Comparison of ENCODE assay signal across 16 cellular contexts in the genomic region with DNA sequence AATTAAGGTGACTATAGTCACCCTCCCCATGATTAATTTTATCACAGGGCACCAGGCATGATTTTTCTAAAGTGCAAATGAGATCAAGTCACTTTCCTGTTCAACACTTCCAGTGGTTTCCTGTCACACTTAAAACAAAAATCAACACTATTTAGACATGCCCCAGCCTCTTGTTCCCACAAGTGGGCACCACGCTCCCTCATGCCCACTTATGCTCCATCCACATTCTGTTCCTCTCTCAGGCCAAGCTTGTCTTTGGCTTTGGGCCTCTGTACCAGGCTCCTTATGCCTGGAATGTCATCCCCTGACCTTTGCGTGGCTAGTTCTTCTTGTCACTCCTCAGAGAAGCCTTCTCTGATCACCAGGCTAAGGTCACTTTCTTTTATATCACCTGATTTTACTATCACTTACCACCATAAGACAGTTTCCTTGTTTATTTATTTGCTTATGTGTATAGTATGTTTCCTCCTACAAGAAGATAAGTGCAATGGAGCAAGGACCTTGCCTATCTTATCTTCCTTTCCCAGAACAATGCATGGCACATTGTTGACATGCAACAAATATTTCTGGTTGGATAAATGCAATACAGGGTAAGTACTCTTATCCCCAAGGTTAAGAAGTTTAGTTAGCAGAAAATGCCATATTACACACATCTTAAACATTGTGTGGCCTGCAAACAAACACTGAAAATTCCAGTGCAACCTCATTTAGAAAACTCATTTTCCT. TPM values are rescaled to one million over a fixed set of nuclear protein-coding genes. Genes with fewer than 3 reads are reported as not detected.
"Had no signal": no experiment of that assay in that cellular context is flagged by ENCODE, and none has a peak within 500 bp of the region (broad histone marks: within the 10 kb centered on the region; RNA-seq: fewer than 3 reads in every experiment).

No MANE protein-coding gene starts in this region.

- H3K27me3 ChIP-seq: breast epithelium, stomach had no signal

- H3K27ac ChIP-seq: breast epithelium, stomach had no signal

- H3K4me1 ChIP-seq: breast epithelium, stomach had no signal

- H3K9me3 ChIP-seq: breast epithelium, stomach had no signal

- H3K4me3 Mint-ChIP-seq: activated naive CD8-positive, alpha-beta T cell treated with anti-CD3 and anti-CD28 coated beads, Interleukin-2, amount 10 ng/mL, durations not matched to agents 7 days and 5 days; memory B cell; nephron progenitor cell; T-helper 17 cell had no signal

- H3K36me3 ChIP-seq: breast epithelium, stomach had no signal

- DNase-seq: activated CD4-positive, alpha-beta T cell treated with anti-CD3 and anti-CD28 coated beads, Interleukin-2, amount 50 U/mL, for 48 hours; activated CD4-positive, CD25-positive, alpha-beta regulatory T cell treated with anti-CD3 and anti-CD28 coated beads, Interleukin-2, amount 50 U/mL, for 72 hours; activated gamma-delta T cell; activated naive CD8-positive, alpha-beta T cell treated with anti-CD3 and anti-CD28 coated beads, Interleukin-2, amount 10 ng/mL, durations not matched to agents 7 days and 5 days; activated T-cell treated with anti-CD3 and anti-CD28 coated beads, Interleukin-2, amount 50 U/mL, for 48 hours; aorta; left cardiac atrium; nephron progenitor cell; stimulated activated CD4-positive, alpha-beta T cell treated with anti-CD3 and anti-CD28 coated beads, Interleukin-4, amount 100 ng/mL, for 4 hours; stomach; T-helper 17 cell had no signal

- H3K27ac Mint-ChIP-seq: activated naive CD8-positive, alpha-beta T cell treated with anti-CD3 and anti-CD28 coated beads, Interleukin-2, amount 10 ng/mL, durations not matched to agents 7 days and 5 days; memory B cell; nephron progenitor cell; T-helper 17 cell had no signal

- H3K4me3 ChIP-seq: breast epithelium, stomach had no signal

- ATAC-seq: T-helper 17 cell had no signal

- H3K36me3 Mint-ChIP-seq: activated naive CD8-positive, alpha-beta T cell treated with anti-CD3 and anti-CD28 coated beads, Interleukin-2, amount 10 ng/mL, durations not matched to agents 7 days and 5 days had no signal

- H3K9me3 Mint-ChIP-seq: activated naive CD8-positive, alpha-beta T cell treated with anti-CD3 and anti-CD28 coated beads, Interleukin-2, amount 10 ng/mL, durations not matched to agents 7 days and 5 days; memory B cell; nephron progenitor cell had no signal

- H3K4me1 Mint-ChIP-seq: activated naive CD8-positive, alpha-beta T cell treated with anti-CD3 and anti-CD28 coated beads, Interleukin-2, amount 10 ng/mL, durations not matched to agents 7 days and 5 days; memory B cell; nephron progenitor cell; T-helper 17 cell had no signal

RNA-seq across cellular contexts. Expression of gene HEPHL1, which starts 56.6 kb away (rescaled TPM):
- total RNA-seq: activated naive CD8-positive, alpha-beta T cell treated with anti-CD3 and anti-CD28 coated beads, Interleukin-2, amount 10 ng/mL, durations not matched to agents 7 days and 5 days; fibroblast of lung; left cardiac atrium; omental fat pad; pulmonary artery endothelial cell; stomach; T-helper 17 cell had no signal
- polyA plus RNA-seq: fibroblast of lung had no signal
